ENCODE assay signal across 8 cellular contexts in genomic region chr1:120723715-120724402, GRCh38. TPM values are rescaled to one million over a fixed set of nuclear protein-coding genes. Genes with fewer than 3 reads are reported as not detected.
DNase-seq lines count a peak whose midpoint lies in the region; ATAC-seq and TF ChIP-seq lines count a peak whose summit lies in the region.
"Not testable (repeated sequence)": the region's sequence is repeated elsewhere in the genome, so short reads cannot be mapped to it uniquely, and the experiment has no call there.

TSS of gene NBPF26 (plus strand) at chr1:120723945.

- BruUV-seq in HCT116 (replicated peaks; lab: Mats Ljungman, UMichigan); PC-3 (replicated peaks; lab: Mats Ljungman, UMichigan); mammary epithelial cell (replicated peaks; lab: Mats Ljungman, UMichigan): not testable (repeated sequence)

- dilution Hi-C loops in mammary epithelial cell (cut with HindIII; ENCODE audit: low sequenced_read_pairs), result not testable (repeated sequence)

- not testable (repeated sequence) for TF ChIP-seq CTCF in HCT116 (IDR thresholded peaks at IDR 0.05 in 2 of 3, conservative IDR thresholded peaks at IDR 0.05 in 1 of 3; ENCODE audit: borderline replicate concordance in 1 of 3, insufficient read depth in 1 of 3, low read depth in 2 of 3, low read length in 2 of 3); PC-3 (conservative IDR thresholded peaks at IDR 0.05; ENCODE audit: low read depth, low read length); mammary epithelial cell (conservative IDR thresholded peaks at IDR 0.05 in 1 of 2, IDR thresholded peaks at IDR 0.05 in 1 of 2; ENCODE audit: extremely low read depth in 1 of 2, insufficient read depth in 1 of 2, low read depth in 1 of 2, low read length in 2 of 2); omental fat pad (IDR thresholded peaks at IDR 0.05)

- TF ChIP-seq POLR2A in HCT116 (IDR thresholded peaks at IDR 0.05; ENCODE audit: borderline replicate concordance, extremely low read depth, insufficient read depth, insufficient read length), result not testable (repeated sequence)

- CTCF ChIA-PET in HCT116 (lab: Charles Lee); PC-3 (lab: Charles Lee); mammary epithelial cell (lab: Charles Lee; ENCODE audit: low non-redundant PET): not testable (repeated sequence)

- DNase-seq in Ammon's horn (ENCODE audit: low spot score), result peak; percentile 1
- peak; percentile 48 for DNase-seq in HCT116 (ENCODE audit: low read depth, low spot score)
- DNase-seq in PC-3, result peak; percentile 20
- peak; percentile 19 to 38 for DNase-seq in activated CD8-positive, alpha-beta memory T cell treated with anti-CD3 and anti-CD28 coated beads for 1 hour (ENCODE audit: extremely low read depth in 1 of 2, low read depth in 1 of 2)
- peak; percentile 70 for DNase-seq in mammary epithelial cell
- peak; percentile 20 to 90 (median 87) for DNase-seq in right cardiac atrium
- peak; percentile 25 for DNase-seq in omental fat pad (ENCODE audit: low spot score)
- DNase-seq in stimulated activated CD8-positive, alpha-beta memory T cell treated with anti-CD3 and anti-CD28 coated beads, Interleukin-2, amount 100 ng/mL, for 1 hour (ENCODE audit: low read depth in 2 of 2), result peak; percentile 43 to 50

- not testable (repeated sequence) for H3K27me3 ChIP-seq in HCT116 (ENCODE audit: insufficient read depth, low read length); PC-3 (ENCODE audit: low read length); mammary epithelial cell (ENCODE audit: insufficient read depth, low read length); right cardiac atrium (ENCODE audit: control insufficient read depth, insufficient read depth)

- H2AFZ ChIP-seq in HCT116 (ENCODE audit: low read depth, low read length, poor library complexity, severe bottlenecking), result not testable (repeated sequence)
- H2AFZ ChIP-seq in PC-3 (ENCODE audit: low read length), result peak within 1 kb of the TSS; percentile 57
- peak within 1 kb of the TSS; percentile 71 for H2AFZ ChIP-seq in mammary epithelial cell (ENCODE audit: low read depth, low read length)

- H3K9me3 ChIP-seq in HCT116 (ENCODE audit: control insufficient read depth in 1 of 2, insufficient read depth in 1 of 2, low read depth in 1 of 2, low read length in 2 of 2); PC-3 (ENCODE audit: low read length); mammary epithelial cell (replicated peaks; ENCODE audit: insufficient read depth, low read length); right cardiac atrium (ENCODE audit: control insufficient read depth, low read length): not testable (repeated sequence)

- RAD21 ChIA-PET in HCT116 (lab: Charles Lee; ENCODE audit: low non-redundant PET in 1 of 2, low total read pairs in 2 of 2, uncharacterized antibody in 2 of 2, unreplicated experiment in 2 of 2), result not testable (repeated sequence)

- not testable (repeated sequence) for TF ChIP-seq RAD21 in HCT116 (IDR thresholded peaks at IDR 0.05; ENCODE audit: low read depth)

- not testable (repeated sequence) for H3K4me1 ChIP-seq in HCT116 (ENCODE audit: control insufficient read depth in 1 of 2, insufficient read depth in 2 of 2, low read length in 2 of 2); PC-3 (ENCODE audit: insufficient read depth, low read length); mammary epithelial cell (ENCODE audit: insufficient read depth, low read length); right cardiac atrium (ENCODE audit: control insufficient read depth, insufficient read depth, low read length)

- under 1% methylated on average over 15 of the region's 74 CpGs for WGBS in mammary epithelial cell (ENCODE audit: low coverage, missing lambda C conversion rate)
- WGBS in right cardiac atrium, result 0% methylated on average over 53 of the region's 74 CpGs

- H3F3A ChIP-seq in PC-3 (ENCODE audit: low read length, unreplicated experiment), result not testable (repeated sequence)

- not testable (repeated sequence) for H3K36me3 ChIP-seq in HCT116 (ENCODE audit: control insufficient read depth in 1 of 2, insufficient read depth in 2 of 2, low read length in 2 of 2); PC-3 (ENCODE audit: low read depth, low read length); mammary epithelial cell (ENCODE audit: insufficient read depth, low read length)

- ATAC-seq in HCT116 (peak; percentile 99), PC-3 (peak; percentile 96), right cardiac atrium (peak in 1 of 2 donors; percentile 95), omental fat pad (ENCODE audit: low FRiP score) (peak; percentile 95)

- peak within 1 kb of the TSS; percentile 59; the same call in 1 of the 2 replicates for H3K27ac ChIP-seq in HCT116 (ENCODE audit: low read depth, low read length)
- H3K27ac ChIP-seq in PC-3 (ENCODE audit: low read length); mammary epithelial cell (ENCODE audit: insufficient read depth, low read depth, low read length): not testable (repeated sequence)
- H3K27ac ChIP-seq in right cardiac atrium (ENCODE audit: low read length), result peak within 1 kb of the TSS; percentile 81

- H3K9ac ChIP-seq in HCT116 (ENCODE audit: low read length), result peak within 1 kb of the TSS; percentile 75
- peak within 1 kb of the TSS; percentile 79 for H3K9ac ChIP-seq in PC-3 (ENCODE audit: low read length)
- H3K9ac ChIP-seq in mammary epithelial cell (ENCODE audit: insufficient read depth, low read length), result peak within 1 kb of the TSS; percentile 61

- H3K4me2 ChIP-seq in HCT116 (ENCODE audit: low read length), result peak within 1 kb of the TSS; percentile 70
- peak within 1 kb of the TSS; percentile 82 for H3K4me2 ChIP-seq in PC-3 (ENCODE audit: low read length)
- peak within 1 kb of the TSS; percentile 57 for H3K4me2 ChIP-seq in mammary epithelial cell (ENCODE audit: insufficient read depth, low read depth, low read length)

- in situ Hi-C loops in mammary epithelial cell (cut with MboI; ENCODE audit: low sequenced_read_pairs in 2 of 2), result not testable (repeated sequence)

- H3K4me3 ChIP-seq in HCT116 (replicated peaks in 1 of 2; ENCODE audit: low read depth in 1 of 2, low read length in 2 of 2) (peak within 1 kb of the TSS; percentile 59 to 64), PC-3 (ENCODE audit: low read length) (peak within 1 kb of the TSS; percentile 84), mammary epithelial cell (replicated peaks in 1 of 3; ENCODE audit: insufficient read depth in 1 of 3, low read depth in 2 of 3, low read length in 3 of 3) (peak within 1 kb of the TSS; percentile 65 to 67 (median 65)), right cardiac atrium (ENCODE audit: low read length) (peak within 1 kb of the TSS; percentile 86)

- H3K9me2 ChIP-seq in HCT116 (ENCODE audit: insufficient read depth); PC-3 (replicated peaks; ENCODE audit: low read length): not testable (repeated sequence)

- H3K79me2 ChIP-seq in HCT116 (ENCODE audit: insufficient read depth, low read length); PC-3 (ENCODE audit: low read length): not testable (repeated sequence)
- H3K79me2 ChIP-seq in mammary epithelial cell (ENCODE audit: insufficient read depth, low read length), result peaks cover 14% of the 10 kb centered on the region

- not testable (repeated sequence) for H4K20me1 ChIP-seq in HCT116 (ENCODE audit: insufficient read depth); PC-3 (ENCODE audit: low read length); mammary epithelial cell (ENCODE audit: insufficient read depth, low read length)

- intact Hi-C loops in HCT116 (cut with micrococcal nuclease); PC-3 (cut with micrococcal nuclease); mammary epithelial cell (cut with micrococcal nuclease); right cardiac atrium (cut with DNase I): not testable (repeated sequence)

- POLR2A ChIA-PET in HCT116 (lab: Charles Lee); PC-3 (lab: Charles Lee; ENCODE audit: unreplicated experiment): not testable (repeated sequence)

TF ChIP-seq in HCT116, 20 proteins besides CTCF, POLR2A, EP300 and RAD21:
- 0 out of 2 replicates have a peak, but pooled peaks have one; percentile 37 for TF ChIP-seq SIN3A (IDR thresholded peaks at IDR 0.05; ENCODE audit: low read depth)

RNA-seq across cellular contexts. Expression of gene NBPF26, which starts in this region (rescaled TPM):
- total RNA-seq in HCT116 (2021; ENCODE audit: unreplicated experiment) (15.8 TPM), PC-3 (2014; rRNA removed) (25.1 and 30.0 TPM in 2 replicates), mammary epithelial cell (10 to 100 TPM; 20.7 to 22.8 TPM), right cardiac atrium (10 to 100 TPM in 2 of 4 donors, 1 to 10 TPM in 1, under 1 TPM in 1; 0.62 to 16.4 (median 10.7) TPM), omental fat pad (10 to 100 TPM; 14.9 to 23.3 (median 16.1) TPM)
- polyA plus RNA-seq in HCT116 (2012), result 12.9 and 13.5 TPM in 2 replicates
- polyA plus RNA-seq in mammary epithelial cell (20.1 TPM), right cardiac atrium (7.6 TPM)
- polyA minus RNA-seq in mammary epithelial cell, result 30.0 TPM

Comparison
In these comparisons a context has a peak if more than half of its experiments do, and no peak if none do; other contexts are left out.
1. DNase-seq: peak in every context shown above with its lines; median percentile 87 in right cardiac atrium; 70 in mammary epithelial cell; 48 in HCT116; 46 in stimulated activated CD8-positive, alpha-beta memory T cell treated with anti-CD3 and anti-CD28 coated beads, Interleukin-2, amount 100 ng/mL, for 1 hour; 28 in activated CD8-positive, alpha-beta memory T cell treated with anti-CD3 and anti-CD28 coated beads for 1 hour; 25 in omental fat pad; 20 in PC-3; 1 in Ammon's horn.